ENCODE assay signal across 1 cellular context in the genomic region with DNA sequence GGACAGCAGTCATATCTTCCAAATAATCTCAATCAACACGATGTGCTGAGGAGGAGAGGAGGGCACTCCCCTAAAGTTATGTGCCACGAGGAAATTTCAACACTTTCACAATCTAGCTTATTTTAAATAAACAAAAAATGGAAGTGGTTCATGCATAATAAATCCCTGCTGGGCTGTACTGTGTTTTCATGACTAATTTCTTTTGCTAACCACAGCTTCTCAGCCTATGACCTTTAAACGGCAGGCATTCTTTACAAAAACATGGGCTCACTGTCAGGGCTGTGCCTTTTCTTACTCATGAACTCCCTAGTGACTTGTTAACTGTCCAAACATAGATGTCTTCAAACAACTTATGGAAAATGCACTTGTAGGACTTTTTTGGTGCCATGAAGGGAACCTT.
A peak's percentile ranks its signal among the peaks of the same experiment; 100 is the strongest.
TF ChIP-seq lines count a peak whose summit lies in the region.

No MANE protein-coding gene starts in this region.

TF ChIP-seq in HEK293, 187 proteins besides CTCF, POLR2A, EP300 and RAD21 (continued from another document and continues in another):
- TF ChIP-seq ZSCAN23 (tag by site-specific recombination; IDR thresholded peaks at IDR 0.05): no peak
- TF ChIP-seq ZNF266 (tag by site-specific recombination; IDR thresholded peaks at IDR 0.05; ENCODE audit: low read depth): no peak
- no peak for TF ChIP-seq ZFP41 (tag by site-specific recombination; IDR thresholded peaks at IDR 0.05; ENCODE audit: borderline replicate concordance)
- no peak for TF ChIP-seq ZNF423 (tag by site-specific recombination; IDR thresholded peaks at IDR 0.05)
- TF ChIP-seq HOXA7 (CRISPR knock-in tag; IDR thresholded peaks at IDR 0.05; ENCODE audit: borderline replicate concordance): no peak
- TF ChIP-seq ZNF24 (tag by site-specific recombination; IDR thresholded peaks at IDR 0.05): peak; percentile 75
- no peak for TF ChIP-seq ZNF549 (tag by site-specific recombination; IDR thresholded peaks at IDR 0.05)
- TF ChIP-seq ZNF626 (tag by site-specific recombination; IDR thresholded peaks at IDR 0.05): no peak
- TF ChIP-seq ZNF10 (tag by site-specific recombination; IDR thresholded peaks at IDR 0.05): no peak
- TF ChIP-seq, protein P1, sequence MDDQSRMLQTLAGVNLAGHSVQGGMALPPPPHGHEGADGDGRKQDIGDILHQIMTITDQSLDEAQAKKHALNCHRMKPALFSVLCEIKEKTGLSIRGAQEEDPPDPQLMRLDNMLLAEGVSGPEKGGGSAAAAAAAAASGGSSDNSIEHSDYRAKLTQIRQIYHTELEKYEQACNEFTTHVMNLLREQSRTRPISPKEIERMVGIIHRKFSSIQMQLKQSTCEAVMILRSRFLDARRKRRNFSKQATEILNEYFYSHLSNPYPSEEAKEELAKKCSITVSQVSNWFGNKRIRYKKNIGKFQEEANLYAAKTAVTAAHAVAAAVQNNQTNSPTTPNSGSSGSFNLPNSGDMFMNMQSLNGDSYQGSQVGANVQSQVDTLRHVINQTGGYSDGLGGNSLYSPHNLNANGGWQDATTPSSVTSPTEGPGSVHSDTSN (CRISPR knock-in tag; IDR thresholded peaks at IDR 0.05): no peak
- TF ChIP-seq ZIC2 (tag by site-specific recombination; IDR thresholded peaks at IDR 0.05): peak; percentile 81
- no peak for TF ChIP-seq ZNF596 (tag by site-specific recombination; IDR thresholded peaks at IDR 0.05)
- TF ChIP-seq ZBTB21 (tag by site-specific recombination; IDR thresholded peaks at IDR 0.05): no peak
- TF ChIP-seq ZNF501 (tag by site-specific recombination; IDR thresholded peaks at IDR 0.05): no peak
- peak; percentile 71 for TF ChIP-seq ZNF660 (tag by site-specific recombination; IDR thresholded peaks at IDR 0.05)
- peak; percentile 44; the same call in 1 of the 2 replicates for TF ChIP-seq ZNF391 (tag by site-specific recombination; IDR thresholded peaks at IDR 0.05; ENCODE audit: borderline replicate concordance, low read depth)
- TF ChIP-seq GFI1B (tag by site-specific recombination; IDR thresholded peaks at IDR 0.05): peak; percentile 65
- TF ChIP-seq GLI2 (tag by site-specific recombination; IDR thresholded peaks at IDR 0.05; ENCODE audit: borderline replicate concordance, low read depth): peak; percentile 95
- TF ChIP-seq, protein P2, sequence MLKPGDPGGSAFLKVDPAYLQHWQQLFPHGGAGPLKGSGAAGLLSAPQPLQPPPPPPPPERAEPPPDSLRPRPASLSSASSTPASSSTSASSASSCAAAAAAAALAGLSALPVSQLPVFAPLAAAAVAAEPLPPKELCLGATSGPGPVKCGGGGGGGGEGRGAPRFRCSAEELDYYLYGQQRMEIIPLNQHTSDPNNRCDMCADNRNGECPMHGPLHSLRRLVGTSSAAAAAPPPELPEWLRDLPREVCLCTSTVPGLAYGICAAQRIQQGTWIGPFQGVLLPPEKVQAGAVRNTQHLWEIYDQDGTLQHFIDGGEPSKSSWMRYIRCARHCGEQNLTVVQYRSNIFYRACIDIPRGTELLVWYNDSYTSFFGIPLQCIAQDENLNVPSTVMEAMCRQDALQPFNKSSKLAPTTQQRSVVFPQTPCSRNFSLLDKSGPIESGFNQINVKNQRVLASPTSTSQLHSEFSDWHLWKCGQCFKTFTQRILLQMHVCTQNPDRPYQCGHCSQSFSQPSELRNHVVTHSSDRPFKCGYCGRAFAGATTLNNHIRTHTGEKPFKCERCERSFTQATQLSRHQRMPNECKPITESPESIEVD (tag by site-specific recombination; IDR thresholded peaks at IDR 0.05): peak; percentile 96
- peak; percentile 83; the same call in 1 of the 2 replicates for TF ChIP-seq ZSCAN30 (tag by site-specific recombination; IDR thresholded peaks at IDR 0.05)
- TF ChIP-seq, protein P3, sequence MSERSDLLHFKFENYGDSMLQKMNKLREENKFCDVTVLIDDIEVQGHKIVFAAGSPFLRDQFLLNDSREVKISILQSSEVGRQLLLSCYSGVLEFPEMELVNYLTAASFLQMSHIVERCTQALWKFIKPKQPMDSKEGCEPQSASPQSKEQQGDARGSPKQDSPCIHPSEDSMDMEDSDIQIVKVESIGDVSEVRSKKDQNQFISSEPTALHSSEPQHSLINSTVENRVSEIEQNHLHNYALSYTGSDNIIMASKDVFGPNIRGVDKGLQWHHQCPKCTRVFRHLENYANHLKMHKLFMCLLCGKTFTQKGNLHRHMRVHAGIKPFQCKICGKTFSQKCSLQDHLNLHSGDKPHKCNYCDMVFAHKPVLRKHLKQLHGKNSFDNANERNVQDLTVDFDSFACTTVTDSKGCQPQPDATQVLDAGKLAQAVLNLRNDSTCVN (tag by site-specific recombination; optimal IDR thresholded peaks at IDR 0.05): no peak
- no peak for TF ChIP-seq ZNF529 (tag by site-specific recombination; IDR thresholded peaks at IDR 0.05; ENCODE audit: insufficient replicate concordance)
- TF ChIP-seq, protein P4, sequence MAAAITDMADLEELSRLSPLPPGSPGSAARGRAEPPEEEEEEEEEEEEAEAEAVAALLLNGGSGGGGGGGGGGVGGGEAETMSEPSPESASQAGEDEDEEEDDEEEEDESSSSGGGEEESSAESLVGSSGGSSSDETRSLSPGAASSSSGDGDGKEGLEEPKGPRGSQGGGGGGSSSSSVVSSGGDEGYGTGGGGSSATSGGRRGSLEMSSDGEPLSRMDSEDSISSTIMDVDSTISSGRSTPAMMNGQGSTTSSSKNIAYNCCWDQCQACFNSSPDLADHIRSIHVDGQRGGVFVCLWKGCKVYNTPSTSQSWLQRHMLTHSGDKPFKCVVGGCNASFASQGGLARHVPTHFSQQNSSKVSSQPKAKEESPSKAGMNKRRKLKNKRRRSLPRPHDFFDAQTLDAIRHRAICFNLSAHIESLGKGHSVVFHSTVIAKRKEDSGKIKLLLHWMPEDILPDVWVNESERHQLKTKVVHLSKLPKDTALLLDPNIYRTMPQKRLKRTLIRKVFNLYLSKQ (tag by site-specific recombination; IDR thresholded peaks at IDR 0.05; ENCODE audit: borderline replicate concordance): no peak
- peak; percentile 96 for TF ChIP-seq WT1 (tag by site-specific recombination; IDR thresholded peaks at IDR 0.05)
- TF ChIP-seq ZNF184 (tag by site-specific recombination; IDR thresholded peaks at IDR 0.05): no peak
- no peak for TF ChIP-seq ZBTB17 (tag by site-specific recombination; IDR thresholded peaks at IDR 0.05)
- TF ChIP-seq, protein P5, sequence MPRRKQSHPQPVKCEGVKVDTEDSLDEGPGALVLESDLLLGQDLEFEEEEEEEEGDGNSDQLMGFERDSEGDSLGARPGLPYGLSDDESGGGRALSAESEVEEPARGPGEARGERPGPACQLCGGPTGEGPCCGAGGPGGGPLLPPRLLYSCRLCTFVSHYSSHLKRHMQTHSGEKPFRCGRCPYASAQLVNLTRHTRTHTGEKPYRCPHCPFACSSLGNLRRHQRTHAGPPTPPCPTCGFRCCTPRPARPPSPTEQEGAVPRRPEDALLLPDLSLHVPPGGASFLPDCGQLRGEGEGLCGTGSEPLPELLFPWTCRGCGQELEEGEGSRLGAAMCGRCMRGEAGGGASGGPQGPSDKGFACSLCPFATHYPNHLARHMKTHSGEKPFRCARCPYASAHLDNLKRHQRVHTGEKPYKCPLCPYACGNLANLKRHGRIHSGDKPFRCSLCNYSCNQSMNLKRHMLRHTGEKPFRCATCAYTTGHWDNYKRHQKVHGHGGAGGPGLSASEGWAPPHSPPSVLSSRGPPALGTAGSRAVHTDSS (tag by site-specific recombination; IDR thresholded peaks at IDR 0.05): no peak
- peak; percentile 71 for TF ChIP-seq ZNF629 (tag by site-specific recombination; IDR thresholded peaks at IDR 0.05)
- TF ChIP-seq ZNF16 (tag by site-specific recombination; IDR thresholded peaks at IDR 0.05; ENCODE audit: low read depth): no peak
- TF ChIP-seq, protein P6, sequence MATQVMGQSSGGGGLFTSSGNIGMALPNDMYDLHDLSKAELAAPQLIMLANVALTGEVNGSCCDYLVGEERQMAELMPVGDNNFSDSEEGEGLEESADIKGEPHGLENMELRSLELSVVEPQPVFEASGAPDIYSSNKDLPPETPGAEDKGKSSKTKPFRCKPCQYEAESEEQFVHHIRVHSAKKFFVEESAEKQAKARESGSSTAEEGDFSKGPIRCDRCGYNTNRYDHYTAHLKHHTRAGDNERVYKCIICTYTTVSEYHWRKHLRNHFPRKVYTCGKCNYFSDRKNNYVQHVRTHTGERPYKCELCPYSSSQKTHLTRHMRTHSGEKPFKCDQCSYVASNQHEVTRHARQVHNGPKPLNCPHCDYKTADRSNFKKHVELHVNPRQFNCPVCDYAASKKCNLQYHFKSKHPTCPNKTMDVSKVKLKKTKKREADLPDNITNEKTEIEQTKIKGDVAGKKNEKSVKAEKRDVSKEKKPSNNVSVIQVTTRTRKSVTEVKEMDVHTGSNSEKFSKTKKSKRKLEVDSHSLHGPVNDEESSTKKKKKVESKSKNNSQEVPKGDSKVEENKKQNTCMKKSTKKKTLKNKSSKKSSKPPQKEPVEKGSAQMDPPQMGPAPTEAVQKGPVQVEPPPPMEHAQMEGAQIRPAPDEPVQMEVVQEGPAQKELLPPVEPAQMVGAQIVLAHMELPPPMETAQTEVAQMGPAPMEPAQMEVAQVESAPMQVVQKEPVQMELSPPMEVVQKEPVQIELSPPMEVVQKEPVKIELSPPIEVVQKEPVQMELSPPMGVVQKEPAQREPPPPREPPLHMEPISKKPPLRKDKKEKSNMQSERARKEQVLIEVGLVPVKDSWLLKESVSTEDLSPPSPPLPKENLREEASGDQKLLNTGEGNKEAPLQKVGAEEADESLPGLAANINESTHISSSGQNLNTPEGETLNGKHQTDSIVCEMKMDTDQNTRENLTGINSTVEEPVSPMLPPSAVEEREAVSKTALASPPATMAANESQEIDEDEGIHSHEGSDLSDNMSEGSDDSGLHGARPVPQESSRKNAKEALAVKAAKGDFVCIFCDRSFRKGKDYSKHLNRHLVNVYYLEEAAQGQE (tag by site-specific recombination; IDR thresholded peaks at IDR 0.05): peak; percentile 30; the same call in 1 of the 2 replicates
- TF ChIP-seq, protein P7, sequence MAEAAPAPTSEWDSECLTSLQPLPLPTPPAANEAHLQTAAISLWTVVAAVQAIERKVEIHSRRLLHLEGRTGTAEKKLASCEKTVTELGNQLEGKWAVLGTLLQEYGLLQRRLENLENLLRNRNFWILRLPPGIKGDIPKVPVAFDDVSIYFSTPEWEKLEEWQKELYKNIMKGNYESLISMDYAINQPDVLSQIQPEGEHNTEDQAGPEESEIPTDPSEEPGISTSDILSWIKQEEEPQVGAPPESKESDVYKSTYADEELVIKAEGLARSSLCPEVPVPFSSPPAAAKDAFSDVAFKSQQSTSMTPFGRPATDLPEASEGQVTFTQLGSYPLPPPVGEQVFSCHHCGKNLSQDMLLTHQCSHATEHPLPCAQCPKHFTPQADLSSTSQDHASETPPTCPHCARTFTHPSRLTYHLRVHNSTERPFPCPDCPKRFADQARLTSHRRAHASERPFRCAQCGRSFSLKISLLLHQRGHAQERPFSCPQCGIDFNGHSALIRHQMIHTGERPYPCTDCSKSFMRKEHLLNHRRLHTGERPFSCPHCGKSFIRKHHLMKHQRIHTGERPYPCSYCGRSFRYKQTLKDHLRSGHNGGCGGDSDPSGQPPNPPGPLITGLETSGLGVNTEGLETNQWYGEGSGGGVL (tag by site-specific recombination; IDR thresholded peaks at IDR 0.05): no peak
- TF ChIP-seq ZNF548 (tag by site-specific recombination; IDR thresholded peaks at IDR 0.05): no peak
- TF ChIP-seq ZNF521 (tag by site-specific recombination; IDR thresholded peaks at IDR 0.05): no peak
- peak; percentile 15; the same call in 1 of the 2 replicates for TF ChIP-seq ZNF558 (tag by site-specific recombination; IDR thresholded peaks at IDR 0.05)
- no peak for TF ChIP-seq ZNF768 (tag by site-specific recombination; IDR thresholded peaks at IDR 0.05)
- TF ChIP-seq, protein P8, sequence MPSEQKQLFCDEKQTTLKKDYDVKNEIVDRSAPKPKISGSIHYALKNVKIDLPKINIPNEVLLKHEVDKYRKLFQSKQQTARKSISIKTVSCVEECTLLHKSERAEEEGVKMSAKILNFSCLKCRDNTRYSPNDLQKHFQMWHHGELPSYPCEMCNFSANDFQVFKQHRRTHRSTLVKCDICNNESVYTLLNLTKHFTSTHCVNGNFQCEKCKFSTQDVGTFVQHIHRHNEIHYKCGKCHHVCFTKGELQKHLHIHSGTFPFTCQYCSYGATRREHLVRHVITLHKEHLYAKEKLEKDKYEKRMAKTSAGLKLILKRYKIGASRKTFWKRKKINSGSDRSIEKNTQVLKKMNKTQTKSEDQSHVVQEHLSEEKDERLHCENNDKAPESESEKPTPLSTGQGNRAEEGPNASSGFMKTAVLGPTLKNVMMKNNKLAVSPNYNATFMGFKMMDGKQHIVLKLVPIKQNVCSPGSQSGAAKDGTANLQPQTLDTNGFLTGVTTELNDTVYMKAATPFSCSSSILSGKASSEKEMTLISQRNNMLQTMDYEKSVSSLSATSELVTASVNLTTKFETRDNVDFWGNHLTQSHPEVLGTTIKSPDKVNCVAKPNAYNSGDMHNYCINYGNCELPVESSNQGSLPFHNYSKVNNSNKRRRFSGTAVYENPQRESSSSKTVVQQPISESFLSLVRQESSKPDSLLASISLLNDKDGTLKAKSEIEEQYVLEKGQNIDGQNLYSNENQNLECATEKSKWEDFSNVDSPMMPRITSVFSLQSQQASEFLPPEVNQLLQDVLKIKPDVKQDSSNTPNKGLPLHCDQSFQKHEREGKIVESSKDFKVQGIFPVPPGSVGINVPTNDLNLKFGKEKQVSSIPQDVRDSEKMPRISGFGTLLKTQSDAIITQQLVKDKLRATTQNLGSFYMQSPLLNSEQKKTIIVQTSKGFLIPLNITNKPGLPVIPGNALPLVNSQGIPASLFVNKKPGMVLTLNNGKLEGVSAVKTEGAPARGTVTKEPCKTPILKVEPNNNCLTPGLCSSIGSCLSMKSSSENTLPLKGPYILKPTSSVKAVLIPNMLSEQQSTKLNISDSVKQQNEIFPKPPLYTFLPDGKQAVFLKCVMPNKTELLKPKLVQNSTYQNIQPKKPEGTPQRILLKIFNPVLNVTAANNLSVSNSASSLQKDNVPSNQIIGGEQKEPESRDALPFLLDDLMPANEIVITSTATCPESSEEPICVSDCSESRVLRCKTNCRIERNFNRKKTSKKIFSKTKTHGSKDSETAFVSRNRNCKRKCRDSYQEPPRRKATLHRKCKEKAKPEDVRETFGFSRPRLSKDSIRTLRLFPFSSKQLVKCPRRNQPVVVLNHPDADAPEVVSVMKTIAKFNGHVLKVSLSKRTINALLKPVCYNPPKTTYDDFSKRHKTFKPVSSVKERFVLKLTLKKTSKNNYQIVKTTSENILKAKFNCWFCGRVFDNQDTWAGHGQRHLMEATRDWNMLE (tag by site-specific recombination; conservative IDR thresholded peaks at IDR 0.05; ENCODE audit: low read depth): 0 out of 2 replicates have a peak, but pooled peaks have one; percentile 19
- no peak for TF ChIP-seq ZNF600 (tag by site-specific recombination; IDR thresholded peaks at IDR 0.05)
- TF ChIP-seq ZNF23 (tag by site-specific recombination; IDR thresholded peaks at IDR 0.05; ENCODE audit: borderline replicate concordance): no peak
- no peak for TF ChIP-seq ZNF302 (tag by site-specific recombination; IDR thresholded peaks at IDR 0.05; ENCODE audit: low read depth)
- TF ChIP-seq, protein P9, sequence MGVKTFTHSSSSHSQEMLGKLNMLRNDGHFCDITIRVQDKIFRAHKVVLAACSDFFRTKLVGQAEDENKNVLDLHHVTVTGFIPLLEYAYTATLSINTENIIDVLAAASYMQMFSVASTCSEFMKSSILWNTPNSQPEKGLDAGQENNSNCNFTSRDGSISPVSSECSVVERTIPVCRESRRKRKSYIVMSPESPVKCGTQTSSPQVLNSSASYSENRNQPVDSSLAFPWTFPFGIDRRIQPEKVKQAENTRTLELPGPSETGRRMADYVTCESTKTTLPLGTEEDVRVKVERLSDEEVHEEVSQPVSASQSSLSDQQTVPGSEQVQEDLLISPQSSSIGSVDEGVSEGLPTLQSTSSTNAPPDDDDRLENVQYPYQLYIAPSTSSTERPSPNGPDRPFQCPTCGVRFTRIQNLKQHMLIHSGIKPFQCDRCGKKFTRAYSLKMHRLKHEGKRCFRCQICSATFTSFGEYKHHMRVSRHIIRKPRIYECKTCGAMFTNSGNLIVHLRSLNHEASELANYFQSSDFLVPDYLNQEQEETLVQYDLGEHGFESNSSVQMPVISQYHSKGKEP (tag by site-specific recombination; IDR thresholded peaks at IDR 0.05): peak; percentile 91
- no peak for TF ChIP-seq ZNF292 (tag by site-specific recombination; IDR thresholded peaks at IDR 0.05; ENCODE audit: borderline replicate concordance, low read depth)
